In genomic region chr11:35402751-35403454, GRCh38 we compare ENCODE assay signal across 25 cellular contexts. TPM values are rescaled to one million over a fixed set of nuclear protein-coding genes. Genes with fewer than 3 reads are reported as not detected.
DNase-seq lines count a peak whose midpoint lies in the region; ATAC-seq, FAIRE-seq and TF ChIP-seq lines count a peak whose summit lies in the region.
"Had no signal": no experiment of that assay in that cellular context is flagged by ENCODE, and none has a peak within 500 bp of the region (broad histone marks: within the 10 kb centered on the region; RNA-seq: fewer than 3 reads in every experiment).

No MANE protein-coding gene starts in this region.

- DNase-seq in D721Med (ENCODE audit: insufficient read length, low spot score), result peak; percentile 31
- peak; percentile 25 to 77 for DNase-seq in NCI-H524 (lab: John Stamatoyannopoulos, UW)
- DNase-seq in body of pancreas, result peak in 1 of 4 donors; percentile 20
- no peak for DNase-seq in pancreas
- DNase-seq in SW480 (ENCODE audit: low spot score), result no peak
- DNase-seq: CD4-positive, CD25-positive, alpha-beta regulatory T cell; NCI-H1092; NCI-H1417 treated with DMSO at 0.1 percent for 48 hours; NCI-H1694 treated with DMSO at 0.1 percent for 48 hours; NCI-H2227 treated with DMSO at 0.1 percent for 48 hours; NCI-H748 treated with DMSO at 0.1 percent for 48 hours; NK-92 treated with Interleukin-12 subunit alpha and Interleukin-12 subunit beta, amount 100 ng/mL, for 24 hours; PC-3; SK-N-SH; SW 1271 had no signal

- no peak overlapping the region for H3K4me3 ChIP-seq in body of pancreas
- peak overlapping the region in 3 of 4 donors; percentile 16 to 46 (median 31) for H3K4me3 ChIP-seq in pancreas
- H3K4me3 ChIP-seq: BLaER1 had no signal

- H3K9me3 ChIP-seq in body of pancreas (no peaks in the 10 kb centered on the region), pancreas (no peaks in the 10 kb centered on the region)
- H3K9me3 ChIP-seq: BLaER1, SK-N-SH had no signal

- TF ChIP-seq POLR2A in body of pancreas (IDR thresholded peaks at IDR 0.05), result peak in 1 of 3 donors; percentile 13

- FAIRE-seq in D721Med (lab: Jason Lieb, UNC), result peak; percentile 90
- FAIRE-seq in pancreas (lab: Jason Lieb, UNC), result no peak
- FAIRE-seq: A204.1, G401.6, H1, HTR-8/SVneo had no signal

- H3K4me1 ChIP-seq in body of pancreas (peaks cover 36% of the 10 kb centered on the region), pancreas (peaks cover 11 to 20% (median 20%) of the 10 kb centered on the region in 3 donors)
- H3K4me1 ChIP-seq: BLaER1 had no signal

- WGBS in body of pancreas, 2 donors, result 42% methylated on average over 6 of the region's 6 CpGs
- WGBS in pancreas, 2 donors, result 39 to 40% methylated on average over 6 of the region's 6 CpGs

- TF ChIP-seq CTCF in D721Med (IDR thresholded peaks at IDR 0.05; ENCODE audit: insufficient read depth, missing control alignments), result no peak
- TF ChIP-seq CTCF in body of pancreas (IDR thresholded peaks at IDR 0.05), result no peak
- TF ChIP-seq CTCF in pancreas (IDR thresholded peaks at IDR 0.05), result no peak

- ATAC-seq in body of pancreas (peak; percentile 50), pancreas (peak; percentile 27 to 75 (median 69)), HG02981 (IDR thresholded peaks at IDR 0.05; ENCODE audit: unreplicated experiment) (no peak), GM21367 (IDR thresholded peaks at IDR 0.05; ENCODE audit: unreplicated experiment) (no peak)
- ATAC-seq: HCT116, PC-3 had no signal

- H3K27me3 ChIP-seq in body of pancreas (no peaks in the 10 kb centered on the region), pancreas (no peaks in the 10 kb centered on the region)
- H3K27me3 ChIP-seq: BLaER1 had no signal

- H3K27ac ChIP-seq in body of pancreas (peak overlapping the region; percentile 75 to 91 (median 80)), pancreas (peak overlapping the region in 3 of 4 donors; percentile 10 to 87 (median 75))
- H3K27ac ChIP-seq: BLaER1, KMS-11 had no signal

- H3K36me3 ChIP-seq in body of pancreas (replicated peaks in 1 of 2; ENCODE audit: insufficient read depth in 1 of 2, low read depth in 2 of 2), result no peaks in the 10 kb centered on the region
- H3K36me3 ChIP-seq in pancreas, result no peaks in the 10 kb centered on the region
- H3K36me3 ChIP-seq: BLaER1 had no signal

- intact Hi-C loops in body of pancreas (cut with DNase I) (loop anchor here (10.0 kb wide), 2 partner anchors 408 to 478 kb away; no protein-coding TSS in a partner anchor), pancreas (cut with DNase I) (loop anchor here in 1 of 3 donors (10.0 kb wide), 1 partner anchor 408 kb away; no protein-coding TSS in a partner anchor)

RNA-seq across cellular contexts. Expression of gene SLC1A2, which starts 16.5 kb away (rescaled TPM):
- total RNA-seq in body of pancreas (10 to 100 TPM; 23.1 to 73.7 TPM), pancreas (10 to 100 TPM; 28.5 to 62.5 (median 46.8) TPM)
- 10 to 100 TPM in 1 of 2 donors, 1 to 10 TPM in 1; 4.7 to 11.1 TPM for polyA plus RNA-seq in pancreas
- total RNA-seq: CD4-positive, CD25-positive, alpha-beta regulatory T cell; NCI-H460 had no signal

Comparison
In these comparisons a context has a peak if more than half of its experiments do, and no peak if none do; other contexts are left out.
1. DNase-seq: peak in D721Med (single experiment) and NCI-H524 (2 of 2); none in pancreas (0 of 6) and SW480 (single experiment).
2. ATAC-seq: peak in body of pancreas (single experiment) and pancreas (4 of 4); none in HG02981 (single experiment) and GM21367 (single experiment).
3. H3K4me3 ChIP-seq: peak in pancreas (3 of 4); none in body of pancreas (0 of 2).